In genomic region chr1:179059185-179059483, GRCh38 we compare ENCODE assay signal across 2 cellular contexts.
TF ChIP-seq lines count a peak whose summit lies in the region.

No MANE protein-coding gene starts in this region.

TF ChIP-seq in A549, 52 proteins besides CTCF, POLR2A, EP300 and RAD21 (continued from another document):
- TF ChIP-seq RARB (CRISPR knock-in tag; IDR thresholded peaks at IDR 0.05) (no peak), HEYL (CRISPR knock-in tag; IDR thresholded peaks at IDR 0.05) (no peak), FOSL2 (IDR thresholded peaks at IDR 0.05) (no peak), FOSL2 (CRISPR knock-in tag; IDR thresholded peaks at IDR 0.05) (no peak), FOXS1 (CRISPR knock-in tag; IDR thresholded peaks at IDR 0.05) (no peak), PHF8 (IDR thresholded peaks at IDR 0.05; ENCODE audit: borderline replicate concordance, low read depth) (no peak), ZSCAN20 (CRISPR knock-in tag; IDR thresholded peaks at IDR 0.05) (no peak), CBX2 (IDR thresholded peaks at IDR 0.05; ENCODE audit: borderline replicate concordance, low read depth) (no peak), FOSB (CRISPR knock-in tag; IDR thresholded peaks at IDR 0.05) (no peak), ZC3H11A (IDR thresholded peaks at IDR 0.05) (no peak), NFE2L2 (conservative IDR thresholded peaks at IDR 0.05; ENCODE audit: low read length) (no peak), CHD2 (IDR thresholded peaks at IDR 0.05; ENCODE audit: low read length, partially characterized antibody) (no peak), SMC3 (IDR thresholded peaks at IDR 0.05) (no peak), RCOR1 (IDR thresholded peaks at IDR 0.05; ENCODE audit: low read depth, low read length) (no peak)
TF ChIP-seq in A549: peak in this region for 0.

TF ChIP-seq in SK-N-SH treated with all-trans-retinoic acid at 6 μM for 48 hours, 23 proteins besides CTCF, POLR2A, EP300 and RAD21:
- no peak for TF ChIP-seq PATZ1 (CRISPR knock-in tag; IDR thresholded peaks at IDR 0.05; ENCODE audit: borderline replicate concordance)
- no peak for TF ChIP-seq GLIS3 (CRISPR knock-in tag; IDR thresholded peaks at IDR 0.05)
- TF ChIP-seq TSHZ2 (CRISPR knock-in tag; IDR thresholded peaks at IDR 0.05) = no peak
- TF ChIP-seq ESRRG (CRISPR knock-in tag; IDR thresholded peaks at IDR 0.05) = no peak
- TF ChIP-seq ZFP3 (CRISPR knock-in tag; IDR thresholded peaks at IDR 0.05) = no peak
- no peak for TF ChIP-seq ZFP30 (CRISPR knock-in tag; IDR thresholded peaks at IDR 0.05)
- no peak for TF ChIP-seq CREB5 (CRISPR knock-in tag; IDR thresholded peaks at IDR 0.05; ENCODE audit: low read depth)
- TF ChIP-seq ISL1 (CRISPR knock-in tag; IDR thresholded peaks at IDR 0.05) = no peak
- TF ChIP-seq RARB (CRISPR knock-in tag; IDR thresholded peaks at IDR 0.05) = no peak
- TF ChIP-seq CSDC2 (CRISPR knock-in tag; IDR thresholded peaks at IDR 0.05) = no peak
- no peak for TF ChIP-seq ZNF70 (CRISPR knock-in tag; IDR thresholded peaks at IDR 0.05)
- TF ChIP-seq BACH2 (CRISPR knock-in tag; IDR thresholded peaks at IDR 0.05; ENCODE audit: borderline replicate concordance) = no peak
- no peak for TF ChIP-seq SNAI2 (CRISPR knock-in tag; IDR thresholded peaks at IDR 0.05)
- no peak for TF ChIP-seq ARNTL (CRISPR knock-in tag; IDR thresholded peaks at IDR 0.05; ENCODE audit: borderline replicate concordance, low read depth)
- TF ChIP-seq TOX (CRISPR knock-in tag; IDR thresholded peaks at IDR 0.05; ENCODE audit: borderline replicate concordance) = no peak
- TF ChIP-seq, protein P1, sequence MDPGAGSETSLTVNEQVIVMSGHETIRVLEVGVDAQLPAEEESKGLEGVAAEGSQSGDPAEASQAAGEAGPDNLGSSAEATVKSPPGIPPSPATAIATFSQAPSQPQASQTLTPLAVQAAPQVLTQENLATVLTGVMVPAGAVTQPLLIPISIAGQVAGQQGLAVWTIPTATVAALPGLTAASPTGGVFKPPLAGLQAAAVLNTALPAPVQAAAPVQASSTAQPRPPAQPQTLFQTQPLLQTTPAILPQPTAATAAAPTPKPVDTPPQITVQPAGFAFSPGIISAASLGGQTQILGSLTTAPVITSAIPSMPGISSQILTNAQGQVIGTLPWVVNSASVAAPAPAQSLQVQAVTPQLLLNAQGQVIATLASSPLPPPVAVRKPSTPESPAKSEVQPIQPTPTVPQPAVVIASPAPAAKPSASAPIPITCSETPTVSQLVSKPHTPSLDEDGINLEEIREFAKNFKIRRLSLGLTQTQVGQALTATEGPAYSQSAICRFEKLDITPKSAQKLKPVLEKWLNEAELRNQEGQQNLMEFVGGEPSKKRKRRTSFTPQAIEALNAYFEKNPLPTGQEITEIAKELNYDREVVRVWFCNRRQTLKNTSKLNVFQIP (CRISPR knock-in tag; IDR thresholded peaks at IDR 0.05; ENCODE audit: borderline replicate concordance, low read depth) = no peak
- TF ChIP-seq ZC3H10 (CRISPR knock-in tag; IDR thresholded peaks at IDR 0.05) = no peak
- TF ChIP-seq, protein P2, sequence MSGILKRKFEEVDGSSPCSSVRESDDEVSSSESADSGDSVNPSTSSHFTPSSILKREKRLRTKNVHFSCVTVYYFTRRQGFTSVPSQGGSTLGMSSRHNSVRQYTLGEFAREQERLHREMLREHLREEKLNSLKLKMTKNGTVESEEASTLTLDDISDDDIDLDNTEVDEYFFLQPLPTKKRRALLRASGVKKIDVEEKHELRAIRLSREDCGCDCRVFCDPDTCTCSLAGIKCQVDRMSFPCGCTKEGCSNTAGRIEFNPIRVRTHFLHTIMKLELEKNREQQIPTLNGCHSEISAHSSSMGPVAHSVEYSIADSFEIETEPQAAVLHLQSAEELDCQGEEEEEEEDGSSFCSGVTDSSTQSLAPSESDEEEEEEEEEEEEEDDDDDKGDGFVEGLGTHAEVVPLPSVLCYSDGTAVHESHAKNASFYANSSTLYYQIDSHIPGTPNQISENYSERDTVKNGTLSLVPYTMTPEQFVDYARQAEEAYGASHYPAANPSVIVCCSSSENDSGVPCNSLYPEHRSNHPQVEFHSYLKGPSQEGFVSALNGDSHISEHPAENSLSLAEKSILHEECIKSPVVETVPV (CRISPR knock-in tag; IDR thresholded peaks at IDR 0.05) = no peak
- no peak for TF ChIP-seq TCF4 (CRISPR knock-in tag; IDR thresholded peaks at IDR 0.05; ENCODE audit: borderline replicate concordance)
